Comparison of ENCODE assay signal across 18 cellular contexts in the genomic region with DNA sequence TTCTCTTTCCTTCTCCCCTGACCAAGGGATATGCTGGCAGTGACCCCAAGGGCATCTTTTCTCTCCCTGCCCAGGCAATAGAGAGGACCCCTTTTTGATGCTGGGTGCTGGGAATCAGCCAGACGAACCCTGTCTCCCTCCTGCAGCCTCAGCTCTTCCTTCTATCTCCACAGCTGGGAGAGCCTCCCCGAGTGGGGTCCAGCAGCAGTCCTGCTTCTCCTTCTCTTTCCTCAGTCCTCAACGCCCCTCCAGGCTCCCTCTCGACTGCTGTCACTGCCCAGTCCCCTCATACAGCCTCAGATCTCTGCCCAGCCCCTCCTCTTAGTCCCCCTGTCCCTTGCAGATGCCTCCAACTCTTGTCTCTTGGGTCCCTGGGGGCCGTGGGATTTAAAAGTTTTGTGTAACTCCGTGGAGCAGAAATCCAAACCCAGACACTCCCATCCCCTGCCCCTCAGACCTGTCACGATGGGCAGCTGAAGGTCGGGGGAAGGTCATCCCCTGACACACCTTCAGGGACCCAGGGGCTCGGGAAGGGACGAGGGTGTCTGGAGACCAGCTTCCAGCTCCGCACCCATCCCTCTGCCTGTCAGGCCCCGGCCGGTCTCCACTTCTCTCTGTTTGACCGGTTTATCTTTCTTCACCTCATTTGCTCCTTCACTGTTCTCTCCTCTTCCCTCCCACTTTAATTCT. TPM values are rescaled to one million over a fixed set of nuclear protein-coding genes. Genes with fewer than 3 reads are reported as not detected.
DNase-seq lines count a peak whose midpoint lies in the region; ATAC-seq and TF ChIP-seq lines count a peak whose summit lies in the region.
"Had no signal": no experiment of that assay in that cellular context is flagged by ENCODE, and none has a peak within 500 bp of the region (broad histone marks: within the 10 kb centered on the region; RNA-seq: fewer than 3 reads in every experiment).

No MANE protein-coding gene starts in this region.

- H4K5ac ChIP-seq in IMR-90 (ENCODE audit: low read depth, low read length), result peak overlapping the region; percentile 99

- H3K4me3 Mint-ChIP-seq in progenitor cell of endocrine pancreas (ENCODE audit: low read depth), result peak overlapping the region; percentile 14
- H3K4me3 Mint-ChIP-seq: H9 had no signal

- H3K9me3 ChIP-seq in BLaER1 treated with 17β-estradiol and CSF1 and Interleukin-3, amounts not matched to agents 10 nM and 100 nM (replicated peaks in 1 of 11), result no peaks in the 10 kb centered on the region
- no peaks in the 10 kb centered on the region for H3K9me3 ChIP-seq in IMR-90 (ENCODE audit: control insufficient read depth, insufficient read depth, low read length)
- no peaks in the 10 kb centered on the region for H3K9me3 ChIP-seq in fibroblast of lung (ENCODE audit: control insufficient read depth, insufficient read depth, low read depth, low read length)
- H3K9me3 ChIP-seq: Caco-2, lower lobe of right lung had no signal

- peak overlapping the region; percentile 94 for H4K91ac ChIP-seq in IMR-90 (ENCODE audit: insufficient read depth, low read depth, low read length)

- POLR2A ChIA-PET in IMR-90 (lab: Charles Lee; ENCODE audit: unreplicated experiment), result interaction anchor here (1.5 kb wide), 1 partner anchor 15 kb away, joined by 4 read pairs; no protein-coding TSS in a partner anchor

- H2BK5ac ChIP-seq in IMR-90 (ENCODE audit: low read depth, low read length, poor library complexity, severe bottlenecking), result peak overlapping the region; percentile 93

- H3K56ac ChIP-seq in IMR-90 (ENCODE audit: extremely low read depth, insufficient read depth, low read length), result no peak overlapping the region

- peak overlapping the region; percentile 98 for H3K14ac ChIP-seq in IMR-90 (replicated peaks; ENCODE audit: low read depth, low read length)

- peaks cover 31 to 79% (median 37%) of the 10 kb centered on the region in 10 experiments for H3K4me1 ChIP-seq in BLaER1 treated with 17β-estradiol and CSF1 and Interleukin-3, amounts not matched to agents 10 nM and 100 nM
- H3K4me1 ChIP-seq in IMR-90 (ENCODE audit: control insufficient read depth, insufficient read depth, low read length) (peaks cover 10% of the 10 kb centered on the region), fibroblast of lung (ENCODE audit: control insufficient read depth, extremely low read depth, insufficient read depth, low read length) (peaks cover 13% of the 10 kb centered on the region)
- H3K4me1 ChIP-seq: Caco-2, parathyroid adenoma had no signal

- H3K4me3 ChIP-seq in BLaER1 treated with 17β-estradiol and CSF1 and Interleukin-3, amounts not matched to agents 10 nM and 100 nM, result no peak overlapping the region; a peak in 1 of 20 replicates
- H3K4me3 ChIP-seq in IMR-90 (ENCODE audit: insufficient read depth, low read depth, low read length) (no peak overlapping the region), fibroblast of lung (replicated peaks in 1 of 4; ENCODE audit: control extremely low read depth in 1 of 4, insufficient read depth in 1 of 4, low read depth in 3 of 4, low read length in 4 of 4) (no peak overlapping the region)
- H3K4me3 ChIP-seq: lower lobe of right lung had no signal

- dilution Hi-C loops in IMR-90 (cut with HindIII; ENCODE audit: low sequenced_read_pairs, unreplicated experiment), result no loop called here

- peak overlapping the region; percentile 95 for H3K4ac ChIP-seq in IMR-90 (ENCODE audit: low read depth, low read length)

- intact Hi-C loops in IMR-90 (cut with micrococcal nuclease), result no loop called here

- 0 out of 22 replicates have a peak overlapping the region, but pooled peaks of 2 of the 11 experiments have one; percentile 36 to 57 for H3K9ac ChIP-seq in BLaER1 treated with 17β-estradiol and CSF1 and Interleukin-3, amounts not matched to agents 10 nM and 100 nM
- H3K9ac ChIP-seq in IMR-90 (ENCODE audit: low read depth, low read length) (no peak overlapping the region), fibroblast of lung (ENCODE audit: insufficient read depth, low read length) (no peak overlapping the region)
- H3K9ac ChIP-seq: parathyroid adenoma had no signal

- peak overlapping the region; percentile 11 for H3K27ac Mint-ChIP-seq in progenitor cell of endocrine pancreas

- peak overlapping the region; percentile 38 to 89 (median 77); a peak in 19 of 22 replicates for H3K4me2 ChIP-seq in BLaER1 treated with 17β-estradiol and CSF1 and Interleukin-3, amounts not matched to agents 10 nM and 100 nM
- H3K4me2 ChIP-seq in IMR-90 (ENCODE audit: low read depth, low read length) (no peak overlapping the region), fibroblast of lung (ENCODE audit: extremely low read depth, insufficient read depth, low read length) (no peak overlapping the region)

- peak overlapping the region; percentile 83 for H2AK9ac ChIP-seq in IMR-90 (replicated peaks; ENCODE audit: low read depth, low read length, poor library complexity)

- H3K27ac ChIP-seq in BLaER1 treated with 17β-estradiol and CSF1 and Interleukin-3, amounts not matched to agents 10 nM and 100 nM, result peak overlapping the region in 4 of 11 experiments; percentile 8 to 76 (median 68); a peak in 6 of 22 replicates
- no peak overlapping the region; the same call in 1 of the 2 replicates for H3K27ac ChIP-seq in IMR-90 (ENCODE audit: insufficient read depth, low read length)
- H3K27ac ChIP-seq in fibroblast of lung (ENCODE audit: insufficient read depth, low read length), result peak overlapping the region; percentile 73
- H3K27ac ChIP-seq: lower lobe of right lung, parathyroid adenoma, VCaP had no signal

- H3K27me3 Mint-ChIP-seq in progenitor cell of endocrine pancreas, result peaks cover 47% of the 10 kb centered on the region

- H3K36me3 Mint-ChIP-seq in progenitor cell of endocrine pancreas (ENCODE audit: insufficient read depth), result no peaks in the 10 kb centered on the region

- peaks cover 22% of the 10 kb centered on the region for H3K9me1 ChIP-seq in IMR-90 (ENCODE audit: insufficient read depth, low read length)

- H2AFZ ChIP-seq in IMR-90 (replicated peaks; ENCODE audit: low read length, poor library complexity) (peak overlapping the region; percentile 96), fibroblast of lung (ENCODE audit: low read length) (peak overlapping the region; percentile 88)
- H2AFZ ChIP-seq: parathyroid adenoma had no signal

- peaks cover 0 to 6% (median 0%) of the 10 kb centered on the region in 11 experiments; a peak in 4 of 22 replicates for H3K27me3 ChIP-seq in BLaER1 treated with 17β-estradiol and CSF1 and Interleukin-3, amounts not matched to agents 10 nM and 100 nM
- H3K27me3 ChIP-seq in IMR-90 (ENCODE audit: control insufficient read depth, insufficient read depth, low read length), result no peaks in the 10 kb centered on the region
- H3K27me3 ChIP-seq in fibroblast of lung (ENCODE audit: control insufficient read depth, insufficient read depth, low read length), result peaks cover 5% of the 10 kb centered on the region

- peak overlapping the region; percentile 72 for H2AK5ac ChIP-seq in IMR-90 (ENCODE audit: low read depth, low read length)

- CTCF ChIA-PET in IMR-90 (lab: Yijun Ruan, JAX), result interaction anchor here (3.0 kb wide), 1 partner anchor 15 kb away, joined by 9 read pairs; no protein-coding TSS in a partner anchor

- no peak for ATAC-seq in IMR-90 (ENCODE audit: low read depth)

- H4K20me1 ChIP-seq in BLaER1 treated with 17β-estradiol and CSF1 and Interleukin-3, amounts not matched to agents 10 nM and 100 nM, result peaks cover 0 to 5% (median 0%) of the 10 kb centered on the region in 11 experiments; a peak in 1 of 22 replicates
- H4K20me1 ChIP-seq in IMR-90 (ENCODE audit: insufficient read depth, low read length) (no peaks in the 10 kb centered on the region), fibroblast of lung (ENCODE audit: control insufficient read depth, extremely low read depth, insufficient read depth, low read length) (no peaks in the 10 kb centered on the region)

- in situ Hi-C loops in IMR-90 (cut with MboI; ENCODE audit: low sequenced_read_pairs), result no loop called here

- peak overlapping the region; percentile 94 to 100 for H4K8ac ChIP-seq in IMR-90 (ENCODE audit: low read depth in 2 of 2, low read length in 2 of 2)

- no peaks in the 10 kb centered on the region for H3K79me2 ChIP-seq in fibroblast of lung (ENCODE audit: control insufficient read depth, insufficient read depth, low read length)
- H3K79me2 ChIP-seq: parathyroid adenoma had no signal

- peak overlapping the region; percentile 86; the same call in 1 of the 2 replicates for H3K18ac ChIP-seq in IMR-90 (ENCODE audit: low read depth, low read length)

- H3K36me3 ChIP-seq in BLaER1 treated with 17β-estradiol and CSF1 and Interleukin-3, amounts not matched to agents 10 nM and 100 nM, result no peaks in the 10 kb centered on the region
- H3K36me3 ChIP-seq in IMR-90 (ENCODE audit: control insufficient read depth, insufficient read depth, low read length) (no peaks in the 10 kb centered on the region), fibroblast of lung (ENCODE audit: control insufficient read depth, insufficient read depth, low read length) (no peaks in the 10 kb centered on the region)
- H3K36me3 ChIP-seq: lower lobe of right lung had no signal

- no peak for TF ChIP-seq RAD21 in IMR-90 (IDR thresholded peaks at IDR 0.05; ENCODE audit: low read length)

- TF ChIP-seq POLR2A in IMR-90 (IDR thresholded peaks at IDR 0.05; ENCODE audit: low read depth, low read length), result no peak

- TF ChIP-seq CTCF in IMR-90 (conservative IDR thresholded peaks at IDR 0.05; ENCODE audit: low read depth, low read length) (no peak), fibroblast of lung (conservative IDR thresholded peaks at IDR 0.05 in 1 of 2, IDR thresholded peaks at IDR 0.05 in 1 of 2; ENCODE audit: low read depth in 1 of 2, low read length in 2 of 2) (no peak), progenitor cell of endocrine pancreas (IDR thresholded peaks at IDR 0.05; ENCODE audit: unreplicated experiment) (no peak)

- 55% methylated on average over 6 of the region's 14 CpGs; no CpG with 5 or more reads in 1 of the 2 experiments for WGBS in IMR-90 (ENCODE audit: extremely low coverage in 2 of 2, insufficient read length in 1 of 2), 2 experiments

- H3K9me3 Mint-ChIP-seq in progenitor cell of endocrine pancreas (ENCODE audit: low read depth), result no peaks in the 10 kb centered on the region
- H3K9me3 Mint-ChIP-seq: H9 had no signal

- H3K4me1 Mint-ChIP-seq in progenitor cell of endocrine pancreas (ENCODE audit: low read depth), result peaks cover 48% of the 10 kb centered on the region

- DNase-seq in IMR-90 (no peak), fibroblast of lung (ENCODE audit: low read depth in 2 of 2) (no peak), progenitor cell of endocrine pancreas (ENCODE audit: low spot score, unreplicated experiment) (no peak), GM19238 (ENCODE audit: insufficient read length, low spot score) (no peak), occipital lobe (lab: John Stamatoyannopoulos, UW) (no peak), COLO829 (ENCODE audit: low spot score) (no peak)
- DNase-seq: activated CD4-positive, alpha-beta T cell treated with anti-CD3 and anti-CD28 coated beads, Interleukin-2, amount 50 U/mL, for 48 hours; activated naive CD4-positive, alpha-beta T cell; Caco-2; central memory CD4-positive, alpha-beta T cell; H9; lower lobe of right lung; Right ventricle myocardium superior; stimulated activated naive CD4-positive, alpha-beta T cell treated with Interleukin-2 at 50 U/mL for 16 hours had no signal

- peak overlapping the region; percentile 99 for H2BK20ac ChIP-seq in IMR-90 (ENCODE audit: low read depth, low read length)

- no peaks in the 10 kb centered on the region for H3K79me1 ChIP-seq in IMR-90 (ENCODE audit: low read depth in 1 of 2, low read length in 2 of 2)

- H2BK120ac ChIP-seq in IMR-90 (ENCODE audit: low read depth, low read length), result peak overlapping the region; percentile 98

- H3K23ac ChIP-seq in IMR-90 (ENCODE audit: low read depth, low read length), result peak overlapping the region; percentile 93; the same call in 1 of the 2 replicates

- peak overlapping the region; percentile 94; the same call in 2 of the 3 replicates for H2BK15ac ChIP-seq in IMR-90 (ENCODE audit: low read depth, low read length)

- no TSS peak for BruUV-seq in IMR-90 (replicated peaks; lab: Mats Ljungman, UMichigan)

RNA-seq across cellular contexts. Expression of a gene that starts 5.8 kb away (rescaled TPM):
- total RNA-seq in IMR-90 (2012; rRNA removed) (not detected in 2 replicates), fibroblast of lung (not detected in 2 replicates), progenitor cell of endocrine pancreas (0.67 and 0.72 TPM in 2 replicates), occipital lobe (not detected)
- polyA plus RNA-seq in IMR-90 (2012; rRNA removed) (not detected in 2 replicates), fibroblast of lung (not detected in 2 replicates)
- polyA plus RNA-seq in IMR-90 (2012; cell fraction: cytosol; rRNA removed), result not detected in 2 replicates
- polyA plus RNA-seq in IMR-90 (2012; cell fraction: nucleus; rRNA removed; ENCODE audit: low replicate concordance), result 0.03 and 0.10 TPM in 2 replicates
- not detected in 2 replicates for polyA plus RNA-seq in fibroblast of lung (2012)
- not detected in 2 replicates for polyA minus RNA-seq in fibroblast of lung (ENCODE audit: low replicate concordance)
- total RNA-seq: Caco-2, fibroblast of villous mesenchyme, lower lobe of right lung, Right ventricle myocardium superior had no signal

RNA-seq across cellular contexts. Expression of a gene that starts 32.8 kb away (rescaled TPM):
- total RNA-seq in IMR-90 (2012; rRNA removed) (14.7 and 21.1 TPM in 2 replicates), fibroblast of lung (11.3 and 11.4 TPM in 2 replicates), progenitor cell of endocrine pancreas (31.8 and 32.5 TPM in 2 replicates), occipital lobe (16.5 TPM)
- polyA plus RNA-seq in IMR-90 (2012; rRNA removed) (6.4 and 6.8 TPM in 2 replicates), fibroblast of lung (8.9 and 9.9 TPM in 2 replicates)
- 2.9 and 4.0 TPM in 2 replicates for polyA plus RNA-seq in IMR-90 (2012; cell fraction: cytosol; rRNA removed)
- 10.0 and 112 TPM in 2 replicates for polyA plus RNA-seq in IMR-90 (2012; cell fraction: nucleus; rRNA removed; ENCODE audit: low replicate concordance)
- 7.7 and 9.9 TPM in 2 replicates for polyA plus RNA-seq in fibroblast of lung (2012)
- 10.7 and 12.7 TPM in 2 replicates for polyA minus RNA-seq in fibroblast of lung (ENCODE audit: low replicate concordance)

RNA-seq across cellular contexts. Expression of a gene that starts 59.9 kb away (rescaled TPM):
- total RNA-seq in IMR-90 (2012; rRNA removed) (15.3 and 16.8 TPM in 2 replicates), fibroblast of lung (28.0 and 29.1 TPM in 2 replicates), progenitor cell of endocrine pancreas (55.9 and 56.7 TPM in 2 replicates), occipital lobe (38.4 TPM)
- polyA plus RNA-seq in IMR-90 (2012; rRNA removed) (17.2 and 18.5 TPM in 2 replicates), fibroblast of lung (12.8 and 19.5 TPM in 2 replicates)
- 8.5 and 14.8 TPM in 2 replicates for polyA plus RNA-seq in IMR-90 (2012; cell fraction: cytosol; rRNA removed)
- polyA plus RNA-seq in IMR-90 (2012; cell fraction: nucleus; rRNA removed; ENCODE audit: low replicate concordance), result 36.4 and 51.9 TPM in 2 replicates
- polyA plus RNA-seq in fibroblast of lung (2012), result 11.1 and 13.0 TPM in 2 replicates
- polyA minus RNA-seq in fibroblast of lung (ENCODE audit: low replicate concordance), result 43.6 and 82.6 TPM in 2 replicates

Comparison
In these comparisons a context has a peak if more than half of its experiments do, and no peak if none do; other contexts are left out.
1. H3K4me2 ChIP-seq: peak in BLaER1 treated with 17β-estradiol and CSF1 and Interleukin-3, amounts not matched to agents 10 nM and 100 nM (11 of 11); none in IMR-90 (single experiment) and fibroblast of lung (single experiment).